19 cellular contexts compared by ENCODE assay signal in genomic region chr11:61056566-61056965, GRCh38. TPM values are rescaled to one million over a fixed set of nuclear protein-coding genes. Genes with fewer than 3 reads are reported as not detected.
DNase-seq lines count a peak whose midpoint lies in the region; ATAC-seq, FAIRE-seq and TF ChIP-seq lines count a peak whose summit lies in the region.
"Had no signal": no experiment of that assay in that cellular context is flagged by ENCODE, and none has a peak within 500 bp of the region (broad histone marks: within the 10 kb centered on the region; RNA-seq: fewer than 3 reads in every experiment).

No MANE protein-coding gene starts in this region.

- no peaks in the 10 kb centered on the region for H3K9me3 Mint-ChIP-seq in activated T-cell treated with anti-CD3 and anti-CD28 coated beads, Interleukin-2, amount 50 U/mL, for 72 hours
- no peaks in the 10 kb centered on the region for H3K9me3 Mint-ChIP-seq in stimulated activated effector memory CD8-positive, alpha-beta T cell treated with anti-CD3 and anti-CD28 coated beads, Interleukin-12 subunit alpha, Interleukin-12 subunit beta, amount 100 ng/mL, for 72 hours

- no peak overlapping the region for H3K27ac ChIP-seq in GM12878 (ENCODE audit: control insufficient read depth, insufficient read depth)
- H3K27ac ChIP-seq: esophagus squamous epithelium, WERI-Rb-1 had no signal

- no peak overlapping the region for H3K4me3 ChIP-seq in GM12878
- H3K4me3 ChIP-seq: esophagus squamous epithelium had no signal

- ATAC-seq in activated T-cell treated with anti-CD3 and anti-CD28 coated beads, Interleukin-2, amount 50 U/mL, for 72 hours (replicated peaks in 1 of 2): no peak
- peak; percentile 45 for ATAC-seq in GM12878
- no peak for ATAC-seq in stimulated activated effector memory CD8-positive, alpha-beta T cell treated with anti-CD3 and anti-CD28 coated beads, Interleukin-12 subunit alpha, Interleukin-12 subunit beta, amount 100 ng/mL, for 72 hours

- H3K4me1 Mint-ChIP-seq in activated T-cell treated with anti-CD3 and anti-CD28 coated beads, Interleukin-2, amount 50 U/mL, for 72 hours (ENCODE audit: low read depth): peaks cover 92% of the 10 kb centered on the region
- H3K4me1 Mint-ChIP-seq in stimulated activated effector memory CD8-positive, alpha-beta T cell treated with anti-CD3 and anti-CD28 coated beads, Interleukin-12 subunit alpha, Interleukin-12 subunit beta, amount 100 ng/mL, for 72 hours: peaks cover 52% of the 10 kb centered on the region

- peaks cover 22 to 44% of the 10 kb centered on the region in 2 donors for H3K36me3 Mint-ChIP-seq in activated T-cell treated with anti-CD3 and anti-CD28 coated beads, Interleukin-2, amount 50 U/mL, for 72 hours (ENCODE audit: insufficient read depth in 2 of 2)
- peaks cover 29% of the 10 kb centered on the region for H3K36me3 Mint-ChIP-seq in stimulated activated effector memory CD8-positive, alpha-beta T cell treated with anti-CD3 and anti-CD28 coated beads, Interleukin-12 subunit alpha, Interleukin-12 subunit beta, amount 100 ng/mL, for 72 hours

- RAD21 ChIA-PET in GM12878 (lab: Charles Lee; ENCODE audit: unreplicated experiment): interaction anchor here (0.8 to 1.4 kb wide), 6 partner anchors 14 to 106 kb away, joined by 3 to 5 read pairs (median 4); no protein-coding TSS in a partner anchor

- H3K9ac ChIP-seq in GM12878 (ENCODE audit: control insufficient read depth, insufficient read depth, low read length): no peak overlapping the region

- no peaks in the 10 kb centered on the region for H3K27me3 ChIP-seq in GM12878 (replicated peaks in 1 of 2; ENCODE audit: control insufficient read depth in 2 of 2, insufficient read depth in 2 of 2, low read length in 1 of 2)
- H3K27me3 ChIP-seq: esophagus squamous epithelium had no signal

- no peak for TF ChIP-seq POLR2A in GM12878 (IDR thresholded peaks at IDR 0.05; ENCODE audit: low read depth, low read length)

- no TSS peak for BruUV-seq in GM12878 (replicated peaks; lab: Mats Ljungman, UMichigan)

- no peaks in the 10 kb centered on the region for H3K79me2 ChIP-seq in GM12878 (ENCODE audit: control insufficient read depth, insufficient read depth, low read length)

- 0 out of 2 replicates have a peak overlapping the region, but pooled peaks have one; percentile 9 for H3K4me2 ChIP-seq in GM12878 (ENCODE audit: control insufficient read depth, insufficient read depth)

- peak overlapping the region; percentile 60 to 75 for H3K4me3 Mint-ChIP-seq in activated T-cell treated with anti-CD3 and anti-CD28 coated beads, Interleukin-2, amount 50 U/mL, for 72 hours
- H3K4me3 Mint-ChIP-seq in stimulated activated effector memory CD8-positive, alpha-beta T cell treated with anti-CD3 and anti-CD28 coated beads, Interleukin-12 subunit alpha, Interleukin-12 subunit beta, amount 100 ng/mL, for 72 hours: no peak overlapping the region

- CTCF ChIA-PET in GM12878 (lab: Yijun Ruan, JAX): interaction anchor here (0.6 to 5.2 kb wide), 8 partner anchors 9 to 215 kb away, joined by 3 to 25 read pairs (median 4); partner anchors contain the start of gene CD6

- SMC1A ChIA-PET in GM12878 (lab: Charles Lee; ENCODE audit: uncharacterized antibody, unreplicated experiment): interaction anchor here (0.6 to 2.4 kb wide), 10 partner anchors 9 to 141 kb away, joined by 3 to 15 read pairs (median 4); no protein-coding TSS in a partner anchor

- no peaks in the 10 kb centered on the region for H3K36me3 ChIP-seq in GM12878 (ENCODE audit: control insufficient read depth in 2 of 2, insufficient read depth in 2 of 2, low read length in 1 of 2)
- H3K36me3 ChIP-seq: esophagus squamous epithelium, WERI-Rb-1 had no signal

- no peaks in the 10 kb centered on the region for H3K27me3 Mint-ChIP-seq in activated T-cell treated with anti-CD3 and anti-CD28 coated beads, Interleukin-2, amount 50 U/mL, for 72 hours (ENCODE audit: low read depth)

- intact Hi-C loops in GM12878 (cut with micrococcal nuclease; ENCODE audit: unreplicated experiment): no loop called here

- no peak overlapping the region for H2AFZ ChIP-seq in GM12878 (ENCODE audit: control insufficient read depth, low read depth, low read length)

- in situ Hi-C loops in GM12878 (cut with MboI): no loop called here

- H3K9me3 ChIP-seq in GM12878 (replicated peaks; ENCODE audit: control insufficient read depth, insufficient read depth, low read length): no peaks in the 10 kb centered on the region
- H3K9me3 ChIP-seq: Caco-2, esophagus squamous epithelium had no signal

- POLR2A ChIA-PET in GM12878 (lab: Charles Lee): interaction anchor here (0.5 to 1.7 kb wide), 4 partner anchors 8 to 30 kb away, joined by 4 to 6 read pairs (median 4); no protein-coding TSS in a partner anchor

- TF ChIP-seq RAD21 in GM12878 (IDR thresholded peaks at IDR 0.05; ENCODE audit: insufficient read depth, low read depth, low read length): peak; percentile 33; the same call in 1 of the 2 replicates

- H3K4me1 ChIP-seq in GM12878 (ENCODE audit: control insufficient read depth, insufficient read depth, low read length): peaks cover 17% of the 10 kb centered on the region
- H3K4me1 ChIP-seq: Caco-2 had no signal

- H3K27ac Mint-ChIP-seq in activated T-cell treated with anti-CD3 and anti-CD28 coated beads, Interleukin-2, amount 50 U/mL, for 72 hours: no peak overlapping the region
- peak overlapping the region; percentile 76 for H3K27ac Mint-ChIP-seq in stimulated activated effector memory CD8-positive, alpha-beta T cell treated with anti-CD3 and anti-CD28 coated beads, Interleukin-12 subunit alpha, Interleukin-12 subunit beta, amount 100 ng/mL, for 72 hours

- FAIRE-seq in GM12878 (lab: Jason Lieb, UNC): no peak

- DNase-seq in activated T-cell treated with anti-CD3 and anti-CD28 coated beads, Interleukin-2, amount 50 U/mL, for 72 hours: no peak
- no peak for DNase-seq in activated T-cell treated with anti-CD3 and anti-CD28 coated beads, Interleukin-2, amount 50 U/mL, for 1 hour
- DNase-seq in NCI-H146 (lab: John Stamatoyannopoulos, UW) (peak; percentile 89), GM12878 (ENCODE audit: low read depth, low spot score) (peak; percentile 17), SW480 (ENCODE audit: low spot score) (no peak)
- DNase-seq in stimulated activated effector memory CD8-positive, alpha-beta T cell treated with anti-CD3 and anti-CD28 coated beads, Interleukin-12 subunit alpha, Interleukin-12 subunit beta, amount 100 ng/mL, for 72 hours (ENCODE audit: low spot score in 2 of 2): no peak
- DNase-seq in stimulated activated CD4-positive, alpha-beta T cell treated with anti-CD3 and anti-CD28 coated beads, Interleukin-15, amount 100 ng/mL, for 24 hours: no peak
- DNase-seq: AML-193; amniotic stem cell; central memory CD4-positive, alpha-beta T cell; effector CD4-positive, alpha-beta T cell; EL; esophagus squamous epithelium; NCI-H2107; stimulated activated CD4-positive, alpha-beta T cell treated with anti-CD3 and anti-CD28 coated beads, Interleukin-2, amount 100 ng/mL, for 48 hours; WERI-Rb-1 had no signal

- peak in 2 of 3 experiments; percentile 3 to 14; a peak in 2 of 6 replicates for TF ChIP-seq CTCF in GM12878 (IDR thresholded peaks at IDR 0.05 in 2 of 3, conservative IDR thresholded peaks at IDR 0.05 in 1 of 3; ENCODE audit: control insufficient read depth in 2 of 3, extremely low read depth in 1 of 3, insufficient read depth in 1 of 3, low read depth in 3 of 3, low read length in 3 of 3)

- 10% methylated on average over 6 of the region's 6 CpGs for WGBS in GM12878 (ENCODE audit: insufficient coverage, insufficient replicate concordance, low lambda C conversion rate, missing lambda C conversion rate)

- TF ChIP-seq EP300 in GM12878 (IDR thresholded peaks at IDR 0.05; ENCODE audit: borderline replicate concordance in 1 of 2, control insufficient read depth in 1 of 2, low read depth in 2 of 2, low read length in 2 of 2): 0 out of 4 replicates have a peak, but pooled peaks of 1 of the 2 experiments have one; percentile 34

- H4K20me1 ChIP-seq in GM12878 (ENCODE audit: control insufficient read depth, insufficient read depth): no peaks in the 10 kb centered on the region

RNA-seq across cellular contexts. Expression of gene CD5, which starts 45.7 kb away (rescaled TPM):
- total RNA-seq in activated T-cell treated with anti-CD3 and anti-CD28 coated beads, Interleukin-2, amount 50 U/mL, for 72 hours: 100 to 1,000 TPM; 285 to 317 TPM
- total RNA-seq in GM12878 (2013; cell fraction: nucleolus; rRNA removed): not detected in 2 replicates
- total RNA-seq in GM12878 (2014; rRNA removed) (0.17 and 0.22 TPM in 2 replicates), GM12878 (2014; rRNA removed; fragmentation: Illumina TruSeq; extraction: Trizol) (0.04 and 0.09 TPM in 2 replicates), GM12878 (2021) (0.58 and 0.87 TPM in 2 replicates)
- polyA plus RNA-seq in GM12878 (2011; ENCODE audit: low read depth): not detected
- polyA plus RNA-seq in GM12878 (2011; rRNA removed) (not detected in 2 replicates), GM12878 (2014; fragmentation: Illumina TruSeq; extraction: Trizol) (0.16 and 0.17 TPM in 2 replicates), GM12878 (2014; fragmentation: Nextera tagmentation; extraction: Ambion mirVana) (under 1 TPM in 1 of 2 experiments, not detected in 1; 0.02 TPM), GM12878 (2014; rRNA removed) (0.18 and 0.19 TPM in 2 replicates), GM12878 (2016; fragmentation: Nextera tagmentation; extraction: Ambion mirVana) (under 1 TPM; 0.23 to 0.35 TPM)
- 0.04 TPM in 1 of 2 replicates, not detected in the other for polyA plus RNA-seq in GM12878 (2011; cell fraction: cytosol; rRNA removed)
- not detected in 2 replicates for polyA plus RNA-seq in GM12878 (2011; cell fraction: nucleus; rRNA removed)
- 0.08 and 0.23 TPM in 2 replicates for polyA plus RNA-seq in GM12878 (2012)
- not detected in 2 replicates for polyA minus RNA-seq in GM12878 (2011; rRNA and poly(A)+ RNA removed)
- polyA minus RNA-seq in GM12878 (2011; cell fraction: cytosol; rRNA and poly(A)+ RNA removed): not detected in 2 replicates
- not detected in 2 replicates for polyA minus RNA-seq in GM12878 (2011; cell fraction: nucleus; rRNA and poly(A)+ RNA removed)
- total RNA-seq: Caco-2, osteocyte, temporal lobe had no signal

Comparison
In these comparisons a context has a peak if more than half of its experiments do, and no peak if none do; other contexts are left out.
1. DNase-seq: peak in NCI-H146 (single experiment) and GM12878 (single experiment); none in activated T-cell treated with anti-CD3 and anti-CD28 coated beads, Interleukin-2, amount 50 U/mL, for 72 hours (0 of 2), activated T-cell treated with anti-CD3 and anti-CD28 coated beads, Interleukin-2, amount 50 U/mL, for 1 hour (single experiment), stimulated activated effector memory CD8-positive, alpha-beta T cell treated with anti-CD3 and anti-CD28 coated beads, Interleukin-12 subunit alpha, Interleukin-12 subunit beta, amount 100 ng/mL, for 72 hours (0 of 2), stimulated activated CD4-positive, alpha-beta T cell treated with anti-CD3 and anti-CD28 coated beads, Interleukin-15, amount 100 ng/mL, for 24 hours (single experiment) and SW480 (single experiment).
2. RNA of gene CD5, which starts 45.7 kb away (total RNA-seq): 285 to 317 TPM in activated T-cell treated with anti-CD3 and anti-CD28 coated beads, Interleukin-2, amount 50 U/mL, for 72 hours; 0.04 to 0.87 TPM in GM12878; every median in the first group is over 100 times any median in the second.